1 cellular context compared by ENCODE assay signal in the genomic region with DNA sequence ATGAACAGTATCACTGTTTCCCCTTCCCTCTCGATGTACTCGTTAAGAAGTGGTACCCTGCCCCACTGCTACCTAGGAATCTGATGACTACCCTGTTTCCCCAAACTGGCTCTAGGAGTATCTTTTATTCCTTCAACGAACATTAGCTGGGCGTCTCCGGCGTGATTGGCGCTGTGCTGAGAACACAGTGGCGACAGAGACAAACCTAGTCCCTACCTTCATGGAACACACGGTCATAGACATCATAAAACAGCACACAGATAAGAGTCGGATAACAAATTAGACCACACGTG.
TF ChIP-seq lines count a peak whose summit lies in the region.

No MANE protein-coding gene starts in this region.

TF ChIP-seq in endothelial cell of umbilical vein, 7 proteins besides CTCF, POLR2A, EP300 and RAD21:
- TF ChIP-seq FOS (IDR thresholded peaks at IDR 0.05; ENCODE audit: borderline replicate concordance, insufficient read depth, low read length) (no peak), EZH2 (IDR thresholded peaks at IDR 0.05; ENCODE audit: borderline replicate concordance, low read depth, low read length, severe bottlenecking) (no peak), POLR2AphosphoS5 (IDR thresholded peaks at IDR 0.05; ENCODE audit: insufficient read depth, low read depth, low read length) (no peak), GATA2 (IDR thresholded peaks at IDR 0.05; ENCODE audit: insufficient read depth, insufficient read length, low read depth, low read length) (no peak), JUN (IDR thresholded peaks at IDR 0.05; ENCODE audit: borderline replicate concordance, insufficient read depth, insufficient read length, low read depth) (no peak), MYC (IDR thresholded peaks at IDR 0.05; ENCODE audit: low read depth, low read length) (no peak)
- TF ChIP-seq, protein P1, sequence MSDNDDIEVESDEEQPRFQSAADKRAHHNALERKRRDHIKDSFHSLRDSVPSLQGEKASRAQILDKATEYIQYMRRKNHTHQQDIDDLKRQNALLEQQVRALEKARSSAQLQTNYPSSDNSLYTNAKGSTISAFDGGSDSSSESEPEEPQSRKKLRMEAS (IDR thresholded peaks at IDR 0.05; ENCODE audit: insufficient read depth, insufficient read length): no peak
